In the genomic region with DNA sequence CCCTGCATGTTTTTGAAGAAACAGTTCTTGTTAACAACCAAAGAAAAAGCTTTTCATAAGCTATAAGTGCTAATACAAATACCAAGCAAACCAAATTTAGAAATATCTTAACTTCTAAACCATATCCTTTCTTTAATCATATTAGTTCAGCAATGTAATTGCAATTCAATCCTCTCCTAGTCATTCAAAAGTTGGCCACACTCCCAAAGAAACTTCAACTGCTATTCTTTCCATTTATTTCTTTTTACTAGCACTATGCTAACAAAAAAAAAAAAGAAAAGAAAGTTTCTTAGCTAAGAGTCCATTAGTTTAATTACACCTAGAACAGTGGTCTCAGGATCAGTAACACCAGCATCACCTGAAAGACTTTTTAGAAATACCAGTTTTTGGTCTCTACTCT, we compare ENCODE assay signal across 23 cellular contexts.
"Had no signal": no experiment of that assay in that cellular context is flagged by ENCODE, and none has a peak within 500 bp of the region (broad histone marks: within the 10 kb centered on the region; RNA-seq: fewer than 3 reads in every experiment).

No MANE protein-coding gene starts in this region.

- H3K9me3 Mint-ChIP-seq: activated B cell treated with CpG ODN at 0.5 μM for 24 hours, nephron progenitor cell had no signal

- H3K36me3 ChIP-seq: breast epithelium, esophagus muscularis mucosa, lower lobe of right lung, right atrium auricular region, tibial nerve had no signal

- H3K4me1 ChIP-seq: breast epithelium had no signal

- DNase-seq: activated B cell treated with CpG ODN at 0.5 μM for 24 hours; activated CD4-positive, alpha-beta memory T cell treated with anti-CD3 and anti-CD28 coated beads, Interleukin-2, amount 10 ng/mL, durations not matched to agents 7 days and 5 days; activated CD4-positive, alpha-beta T cell treated with anti-CD3 and anti-CD28 coated beads for 48 hours; activated CD8-positive, alpha-beta memory T cell treated with anti-CD3 and anti-CD28 coated beads, Interleukin-2, amount 10 ng/mL, durations not matched to agents 7 days and 5 days; activated naive CD4-positive, alpha-beta T cell treated with anti-CD3 and anti-CD28 coated beads for 36 hours; anterior cingulate cortex; effector CD4-positive, alpha-beta T cell; foreskin keratinocyte; hypothalamus; lower lobe of right lung; nephron progenitor cell; nucleus accumbens; stimulated activated CD4-positive, alpha-beta T cell treated with anti-CD3 and anti-CD28 coated beads, Interleukin-2, amount 100 ng/mL, for 24 hours; stimulated activated naive CD8-positive, alpha-beta T cell treated with anti-CD3 and anti-CD28 coated beads, Interleukin-15, Interleukin-2, amounts not matched to agents 100 U/mL and 50 U/mL, for 24 hours; T-cell had no signal

- H3K4me1 Mint-ChIP-seq: activated B cell treated with CpG ODN at 0.5 μM for 24 hours; activated CD4-positive, alpha-beta memory T cell treated with anti-CD3 and anti-CD28 coated beads, Interleukin-2, amount 10 ng/mL, durations not matched to agents 7 days and 5 days had no signal

- H3K4me3 ChIP-seq: breast epithelium, coronary artery, esophagus muscularis mucosa, lower lobe of right lung, right atrium auricular region, tibial nerve had no signal

- H3K4me3 Mint-ChIP-seq: activated B cell treated with CpG ODN at 0.5 μM for 24 hours; activated CD4-positive, alpha-beta memory T cell treated with anti-CD3 and anti-CD28 coated beads, Interleukin-2, amount 10 ng/mL, durations not matched to agents 7 days and 5 days; activated CD8-positive, alpha-beta memory T cell treated with anti-CD3 and anti-CD28 coated beads, Interleukin-2, amount 10 ng/mL, durations not matched to agents 7 days and 5 days; activated naive CD4-positive, alpha-beta T cell treated with anti-CD3 and anti-CD28 coated beads for 36 hours; nephron progenitor cell; T-cell had no signal

- H3K27me3 Mint-ChIP-seq: activated B cell treated with CpG ODN at 0.5 μM for 24 hours; activated CD4-positive, alpha-beta memory T cell treated with anti-CD3 and anti-CD28 coated beads, Interleukin-2, amount 10 ng/mL, durations not matched to agents 7 days and 5 days; activated CD8-positive, alpha-beta memory T cell treated with anti-CD3 and anti-CD28 coated beads, Interleukin-2, amount 10 ng/mL, durations not matched to agents 7 days and 5 days; T-cell had no signal

- H3K27ac Mint-ChIP-seq: activated B cell treated with CpG ODN at 0.5 μM for 24 hours; activated CD4-positive, alpha-beta memory T cell treated with anti-CD3 and anti-CD28 coated beads, Interleukin-2, amount 10 ng/mL, durations not matched to agents 7 days and 5 days; activated CD8-positive, alpha-beta memory T cell treated with anti-CD3 and anti-CD28 coated beads, Interleukin-2, amount 10 ng/mL, durations not matched to agents 7 days and 5 days; activated naive CD4-positive, alpha-beta T cell treated with anti-CD3 and anti-CD28 coated beads for 36 hours; activated T-helper 2 cell treated with anti-CD3 and anti-CD28 coated beads, Interferon-gamma antibody, Interleukin-2, Interleukin-4, amounts not matched to agents 10 μg/mL and 5 μg/mL and 100 μg/mL, durations not matched to agents 14 hours and 24 hours and 36 hours; T-cell had no signal

- H3K27me3 ChIP-seq: breast epithelium, esophagus muscularis mucosa, foreskin keratinocyte, right atrium auricular region, tibial nerve had no signal

- ATAC-seq: activated CD8-positive, alpha-beta memory T cell treated with anti-CD3 and anti-CD28 coated beads, Interleukin-2, amount 10 ng/mL, durations not matched to agents 7 days and 5 days; foreskin keratinocyte; lower lobe of right lung; stimulated activated naive CD8-positive, alpha-beta T cell treated with anti-CD3 and anti-CD28 coated beads, Interleukin-15, Interleukin-2, amounts not matched to agents 100 U/mL and 50 U/mL, for 24 hours; T-cell had no signal

- FAIRE-seq: keratinocyte, urothelium cell line had no signal

- H3K27ac ChIP-seq: breast epithelium, coronary artery, esophagus muscularis mucosa, foreskin keratinocyte, lower lobe of right lung, right atrium auricular region, tibial nerve had no signal

- H3K9me3 ChIP-seq: breast epithelium, esophagus muscularis mucosa, lower lobe of right lung, right atrium auricular region, tibial nerve had no signal
